In genomic region chr9:4970970-4971641, GRCh38 we compare ENCODE assay signal across 8 cellular contexts. TPM values are rescaled to one million over a fixed set of nuclear protein-coding genes. Genes with fewer than 3 reads are reported as not detected.
DNase-seq lines count a peak whose midpoint lies in the region; ATAC-seq and TF ChIP-seq lines count a peak whose summit lies in the region.

No MANE protein-coding gene starts in this region.

- H3K27ac ChIP-seq in thyroid gland, result no peak overlapping the region

- 82 to 83% methylated on average over 8 of the region's 8 CpGs for whole genome bisulfite sequencing in thyroid gland, 2 donors

- no peak for TF ChIP-seq CTCF in WTC11 (IDR thresholded peaks at IDR 0.05)
- no peak for TF ChIP-seq CTCF in thyroid gland (IDR thresholded peaks at IDR 0.05)

- POLR2A ChIA-PET in WTC11 (lab: Charles Lee), result no interaction called here

- no peak overlapping the region for H3K4me3 ChIP-seq in thyroid gland (replicated peaks in 1 of 3)

- H3K27me3 ChIP-seq in thyroid gland, result no peaks in the 10 kb centered on the region

- H3K4me1 ChIP-seq in thyroid gland, result no peaks in the 10 kb centered on the region

- CTCF ChIA-PET in WTC11 (lab: Charles Lee), result no interaction called here

- H3K9me3 ChIP-seq in thyroid gland, result no peaks in the 10 kb centered on the region

- intact Hi-C loops in thyroid gland (cut with DNase I), result no loop called here

- H3K9me3 Mint-ChIP-seq in WTC11, result no peaks in the 10 kb centered on the region

- H3K27ac Mint-ChIP-seq in WTC11, result no peak overlapping the region

- TF ChIP-seq POLR2A in GM19193 (IDR thresholded peaks at IDR 0.05; ENCODE audit: extremely low read depth, insufficient read depth, insufficient read length) (peak; percentile 29), thyroid gland (IDR thresholded peaks at IDR 0.05) (no peak)

- ATAC-seq in HG03025 (IDR thresholded peaks at IDR 0.05; ENCODE audit: low FRiP score, unreplicated experiment) (peak; percentile 75), WTC11 (no peak)

- no peaks in the 10 kb centered on the region for H3K36me3 ChIP-seq in thyroid gland

- H3K4me3 Mint-ChIP-seq in WTC11, result no peak overlapping the region

- DNase-seq in activated CD4-positive, CD25-positive, alpha-beta regulatory T cell treated with anti-CD3 and anti-CD28 coated beads, Interleukin-2, amount 50 U/mL, for 72 hours, result peak; percentile 35
- peak; percentile 63 to 70 for DNase-seq in stimulated activated CD4-positive, alpha-beta T cell treated with anti-CD3 and anti-CD28 coated beads, Interleukin-12 subunit alpha, Interleukin-12 subunit beta, amount 100 ng/mL, for 24 hours (ENCODE audit: low read depth in 2 of 2)
- no peak for DNase-seq in WTC11 (ENCODE audit: low spot score)
- DNase-seq in thyroid gland, result no peak
- no peak for DNase-seq in effector CD8-positive, alpha-beta T cell (lab: John Stamatoyannopoulos, UW)
- no peak for DNase-seq in DMS 273 (lab: John Stamatoyannopoulos, UW; ENCODE audit: unreplicated experiment)

- H3K27me3 Mint-ChIP-seq in WTC11 (ENCODE audit: low read depth), result no peaks in the 10 kb centered on the region

- no peaks in the 10 kb centered on the region for H3K36me3 Mint-ChIP-seq in WTC11

- peaks cover 4% of the 10 kb centered on the region; the same call in 1 of the 2 replicates for H3K4me1 Mint-ChIP-seq in WTC11

TF ChIP-seq in WTC11, 78 proteins besides CTCF, POLR2A, EP300 and RAD21:
- no peak for TF ChIP-seq GRHL2 (CRISPR knock-in tag; IDR thresholded peaks at IDR 0.05; ENCODE audit: insufficient replicate concordance, severe bottlenecking)

RNA-seq across cellular contexts. Expression of gene JAK2, which starts 14.0 kb away (rescaled TPM):
- total RNA-seq in WTC11 (2021), result 2.0 to 3.3 TPM (median 2.4 TPM) in 3 replicates
- 10 to 100 TPM; 13.9 to 17.8 (median 14.3) TPM for total RNA-seq in thyroid gland

Comparison
In these comparisons a context has a peak if more than half of its experiments do, and no peak if none do; other contexts are left out.
1. DNase-seq: peak in activated CD4-positive, CD25-positive, alpha-beta regulatory T cell treated with anti-CD3 and anti-CD28 coated beads, Interleukin-2, amount 50 U/mL, for 72 hours (single experiment) and stimulated activated CD4-positive, alpha-beta T cell treated with anti-CD3 and anti-CD28 coated beads, Interleukin-12 subunit alpha, Interleukin-12 subunit beta, amount 100 ng/mL, for 24 hours (2 of 2); none in WTC11 (single experiment), thyroid gland (0 of 2), effector CD8-positive, alpha-beta T cell (single experiment) and DMS 273 (single experiment).